Comparison of ENCODE assay signal across 12 cellular contexts in genomic region chr12:96192926-96193573, GRCh38. TPM values are rescaled to one million over a fixed set of nuclear protein-coding genes. Genes with fewer than 3 reads are reported as not detected.
DNase-seq lines count a peak whose midpoint lies in the region; ATAC-seq, FAIRE-seq and TF ChIP-seq lines count a peak whose summit lies in the region.
"Had no signal": no experiment of that assay in that cellular context is flagged by ENCODE, and none has a peak within 500 bp of the region (broad histone marks: within the 10 kb centered on the region; RNA-seq: fewer than 3 reads in every experiment).

No MANE protein-coding gene starts in this region.

- H3K79me2 ChIP-seq in HCT116 (ENCODE audit: insufficient read depth, low read length) (peaks cover 33% of the 10 kb centered on the region), astrocyte (ENCODE audit: insufficient read depth, low read length) (peaks cover 31% of the 10 kb centered on the region)

- H3K36me3 Mint-ChIP-seq in astrocyte (ENCODE audit: low read depth, unreplicated experiment) (no peaks in the 10 kb centered on the region), nephron progenitor cell (ENCODE audit: low read depth) (no peaks in the 10 kb centered on the region)

- H4K20me1 ChIP-seq in BLaER1 (no peaks in the 10 kb centered on the region; the same call in 1 of the 2 replicates), HCT116 (ENCODE audit: insufficient read depth) (no peaks in the 10 kb centered on the region), astrocyte (ENCODE audit: insufficient read depth, low read length) (no peaks in the 10 kb centered on the region)

- no peak for ATAC-seq in HCT116
- ATAC-seq in GM21390 (IDR thresholded peaks at IDR 0.05; ENCODE audit: unreplicated experiment) = no peak

- H3K27me3 ChIP-seq in BLaER1 (no peaks in the 10 kb centered on the region), HCT116 (ENCODE audit: insufficient read depth, low read length) (no peaks in the 10 kb centered on the region), astrocyte (ENCODE audit: insufficient read depth, low read length) (no peaks in the 10 kb centered on the region)

- no peak overlapping the region for H3K4me3 ChIP-seq in BLaER1
- H3K4me3 ChIP-seq in HCT116 (replicated peaks in 1 of 2; ENCODE audit: low read depth in 1 of 2, low read length in 2 of 2) = peak overlapping the region in 1 of 2 experiments; percentile 85
- no peak overlapping the region for H3K4me3 ChIP-seq in astrocyte (ENCODE audit: insufficient read depth, low read depth, low read length)

- TF ChIP-seq RAD21 in HCT116 (IDR thresholded peaks at IDR 0.05; ENCODE audit: low read depth) = no peak

- H3K27me3 Mint-ChIP-seq in astrocyte (ENCODE audit: low read depth, unreplicated experiment) (no peaks in the 10 kb centered on the region), nephron progenitor cell (ENCODE audit: low read depth, poor library complexity) (peaks cover 4% of the 10 kb centered on the region)

- H3K4me3 Mint-ChIP-seq in astrocyte (ENCODE audit: unreplicated experiment) (peak overlapping the region; percentile 86), nephron progenitor cell (peak overlapping the region; percentile 87)

- no TSS peak for BruUV-seq in HCT116 (replicated peaks; lab: Mats Ljungman, UMichigan)

- TF ChIP-seq CTCF in HCT116 (IDR thresholded peaks at IDR 0.05 in 2 of 3, conservative IDR thresholded peaks at IDR 0.05 in 1 of 3; ENCODE audit: borderline replicate concordance in 1 of 3, insufficient read depth in 1 of 3, low read depth in 2 of 3, low read length in 2 of 3) (no peak), astrocyte (IDR thresholded peaks at IDR 0.05; ENCODE audit: insufficient read depth, low read depth, low read length) (no peak), nephron progenitor cell (IDR thresholded peaks at IDR 0.05) (no peak)

- peak overlapping the region; percentile 81 for H3K4me2 ChIP-seq in BLaER1
- H3K4me2 ChIP-seq in HCT116 (ENCODE audit: low read length) = peak overlapping the region; percentile 99
- H3K4me2 ChIP-seq in astrocyte (ENCODE audit: low read length) = peak overlapping the region; percentile 88

- H3K9me3 Mint-ChIP-seq in astrocyte (ENCODE audit: unreplicated experiment) (peaks cover 3% of the 10 kb centered on the region), nephron progenitor cell (peaks cover 8% of the 10 kb centered on the region)

- H3K9ac ChIP-seq in BLaER1 = peak overlapping the region; percentile 71; the same call in 1 of the 2 replicates
- H3K9ac ChIP-seq in HCT116 (ENCODE audit: low read length) = 0 out of 2 replicates have a peak overlapping the region, but pooled peaks have one; percentile 84
- H3K9ac ChIP-seq in astrocyte (ENCODE audit: low read length) = no peak overlapping the region

- TF ChIP-seq POLR2A in HCT116 (IDR thresholded peaks at IDR 0.05; ENCODE audit: borderline replicate concordance, extremely low read depth, insufficient read depth, insufficient read length) = no peak

- no peak for DNase-seq in HCT116 (ENCODE audit: low read depth, low spot score)
- DNase-seq in astrocyte (ENCODE audit: low read depth) = no peak
- no peak for DNase-seq in nephron progenitor cell
- DNase-seq in foreskin melanocyte = no peak
- DNase-seq in T-helper 9 cell = no peak
- no peak for DNase-seq in mucosa of gallbladder (ENCODE audit: low spot score)
- DNase-seq: DMS153, NCI-H510A treated with DMSO at 0.1 percent for 48 hours had no signal

- H2AFZ ChIP-seq in HCT116 (ENCODE audit: low read depth, low read length, poor library complexity, severe bottlenecking) = no peak overlapping the region
- H2AFZ ChIP-seq in astrocyte (ENCODE audit: low read depth, low read length) = no peak overlapping the region

- H3K9me3 ChIP-seq in BLaER1 = no peaks in the 10 kb centered on the region
- no peaks in the 10 kb centered on the region for H3K9me3 ChIP-seq in HCT116 (ENCODE audit: control insufficient read depth in 1 of 2, insufficient read depth in 1 of 2, low read depth in 1 of 2, low read length in 2 of 2)
- no peaks in the 10 kb centered on the region for H3K9me3 ChIP-seq in astrocyte (ENCODE audit: insufficient read depth, low read depth, low read length)
- H3K9me3 ChIP-seq: HAP-1 had no signal

- RAD21 ChIA-PET in HCT116 (lab: Charles Lee; ENCODE audit: low non-redundant PET in 1 of 2, low total read pairs in 2 of 2, uncharacterized antibody in 2 of 2, unreplicated experiment in 2 of 2) = no interaction called here

- CTCF ChIA-PET in HCT116 (lab: Charles Lee) = no interaction called here

- no peaks in the 10 kb centered on the region for H3K36me3 ChIP-seq in BLaER1
- H3K36me3 ChIP-seq in HCT116 (ENCODE audit: control insufficient read depth in 1 of 2, insufficient read depth in 2 of 2, low read length in 2 of 2) = no peaks in the 10 kb centered on the region
- no peaks in the 10 kb centered on the region for H3K36me3 ChIP-seq in astrocyte (ENCODE audit: insufficient read depth, low read length)
- H3K36me3 ChIP-seq: HAP-1 had no signal

- H3K9me2 ChIP-seq in HCT116 (ENCODE audit: insufficient read depth) = no peaks in the 10 kb centered on the region

- FAIRE-seq in astrocyte (lab: Jason Lieb, UNC) = no peak
- FAIRE-seq: urothelium cell line had no signal

- no peak overlapping the region for H3K27ac Mint-ChIP-seq in astrocyte (ENCODE audit: unreplicated experiment)
- no peak overlapping the region for H3K27ac Mint-ChIP-seq in nephron progenitor cell

- H3K27ac ChIP-seq in BLaER1 (peak overlapping the region; percentile 95), HCT116 (ENCODE audit: low read depth, low read length) (peak overlapping the region; percentile 88), astrocyte (ENCODE audit: low read depth, low read length) (no peak overlapping the region)

- POLR2A ChIA-PET in HCT116 (lab: Charles Lee) = no interaction called here

- intact Hi-C loops in HCT116 (cut with micrococcal nuclease) = no loop called here

- H3K4me1 Mint-ChIP-seq in astrocyte (ENCODE audit: low read depth, unreplicated experiment) (peaks cover 7% of the 10 kb centered on the region), nephron progenitor cell (peaks cover 36% of the 10 kb centered on the region)

- H3K4me1 ChIP-seq in BLaER1 (peaks cover 82% of the 10 kb centered on the region), HCT116 (ENCODE audit: control insufficient read depth in 1 of 2, insufficient read depth in 2 of 2, low read length in 2 of 2) (peaks cover 28 to 32% of the 10 kb centered on the region in 2 experiments), astrocyte (ENCODE audit: insufficient read depth, low read length) (peaks cover 15% of the 10 kb centered on the region)

TF ChIP-seq in HCT116, 20 proteins besides CTCF, POLR2A, EP300 and RAD21:
- TF ChIP-seq CBX3 (IDR thresholded peaks at IDR 0.05; ENCODE audit: low read depth) (no peak), SRF (IDR thresholded peaks at IDR 0.05; ENCODE audit: low read depth) (no peak), EZH2phosphoT487 (IDR thresholded peaks at IDR 0.05; ENCODE audit: borderline replicate concordance) (no peak), SIN3A (IDR thresholded peaks at IDR 0.05; ENCODE audit: low read depth) (no peak), ATF3 (IDR thresholded peaks at IDR 0.05) (no peak), TCF7L2 (IDR thresholded peaks at IDR 0.05; ENCODE audit: borderline replicate concordance, extremely low read depth, insufficient read depth, insufficient read length) (no peak), CEBPB (IDR thresholded peaks at IDR 0.05; ENCODE audit: low read depth) (no peak), ELF1 (IDR thresholded peaks at IDR 0.05; ENCODE audit: borderline replicate concordance, low read depth) (no peak), EZH2 (IDR thresholded peaks at IDR 0.05) (no peak), YY1 (IDR thresholded peaks at IDR 0.05; ENCODE audit: extremely low read depth, insufficient replicate concordance, low read depth, low read length) (no peak), EGR1 (IDR thresholded peaks at IDR 0.05; ENCODE audit: low read depth) (no peak), ZNF274 (IDR thresholded peaks at IDR 0.05; ENCODE audit: low read depth, low read length) (no peak), MAX (IDR thresholded peaks at IDR 0.05) (no peak)

RNA-seq across cellular contexts. Expression of gene ELK3, which starts 1.1 kb away (rescaled TPM):
- total RNA-seq in HCT116 (2021; ENCODE audit: unreplicated experiment) (45.6 TPM), astrocyte (54.8 and 62.7 TPM in 2 replicates), mucosa of gallbladder (18.6 TPM)
- polyA plus RNA-seq in HCT116 (2012) = 42.5 and 44.0 TPM in 2 replicates
